8 cellular contexts compared by ENCODE assay signal in genomic region chr12:72271741-72272661, GRCh38. TPM values are rescaled to one million over a fixed set of nuclear protein-coding genes. Genes with fewer than 3 reads are reported as not detected.
DNase-seq lines count a peak whose midpoint lies in the region; ATAC-seq and TF ChIP-seq lines count a peak whose summit lies in the region.

TRHDE (plus strand) TSS chr12:72272370; CDS start chr12:72272644, 274 bp downstream.

- peaks cover 53% of the 10 kb centered on the region for H3K27me3 Mint-ChIP-seq in osteocyte (ENCODE audit: unreplicated experiment)

- POLR2A ChIA-PET in AG04450 (lab: Yijun Ruan, JAX), result interaction anchor here (0.6 to 2.0 kb wide), 11 partner anchors 17 to 1937 kb away, joined by 3 to 11 read pairs (median 4); no protein-coding TSS in a partner anchor

- H3K4me3 Mint-ChIP-seq in osteocyte (ENCODE audit: unreplicated experiment), result peak within 1 kb of the TSS; percentile 92

- no peaks in the 10 kb centered on the region for H3K36me3 ChIP-seq in H7 (replicated peaks; ENCODE audit: control insufficient read depth, insufficient read depth, low read length)

- no peaks in the 10 kb centered on the region for H3K36me3 Mint-ChIP-seq in osteocyte (ENCODE audit: unreplicated experiment)

- CTCF ChIA-PET in AG04450 (lab: Charles Lee), result interaction anchor here (0.6 to 3.2 kb wide), 10 partner anchors 8 to 272 kb away, joined by 3 to 22 read pairs (median 4); no protein-coding TSS in a partner anchor

- no peaks in the 10 kb centered on the region for H3K27me3 ChIP-seq in AG04450 (ENCODE audit: control insufficient read depth, insufficient read depth, low read length)
- H3K27me3 ChIP-seq in H7 (ENCODE audit: control insufficient read depth, insufficient read depth, low read length), result peaks cover 36% of the 10 kb centered on the region

- DNase-seq in AG04450 (ENCODE audit: low read depth, low spot score), result no peak
- peak; percentile 84 for DNase-seq in H7
- peak; percentile 78 for DNase-seq in Right ventricle myocardium inferior (ENCODE audit: missing footprints)
- peak; percentile 86 for DNase-seq in osteocyte (ENCODE audit: extremely low spot score, unreplicated experiment)
- no peak for DNase-seq in SW 1271 (lab: John Stamatoyannopoulos, UW)

- H3K4me1 Mint-ChIP-seq in osteocyte (ENCODE audit: unreplicated experiment), result peaks cover 18% of the 10 kb centered on the region

- TF ChIP-seq CTCF in AG04450 (IDR thresholded peaks at IDR 0.05; ENCODE audit: low read depth, low read length) (no peak; the same call in 1 of the 2 replicates), WI38 (IDR thresholded peaks at IDR 0.05; ENCODE audit: low read depth, low read length) (no peak), osteocyte (IDR thresholded peaks at IDR 0.05) (no peak)

- ATAC-seq in Right ventricle myocardium inferior (peak; percentile 68), HG03280 (IDR thresholded peaks at IDR 0.05; ENCODE audit: unreplicated experiment) (no peak), GM21825 (IDR thresholded peaks at IDR 0.05; ENCODE audit: unreplicated experiment) (no peak)

- H3K9me3 Mint-ChIP-seq in osteocyte (ENCODE audit: unreplicated experiment), result no peaks in the 10 kb centered on the region

- peak within 1 kb of the TSS; percentile 65 for H3K27ac Mint-ChIP-seq in osteocyte (ENCODE audit: unreplicated experiment)

- no peaks in the 10 kb centered on the region for H3K9me3 ChIP-seq in AG04450 (ENCODE audit: control insufficient read depth, insufficient read depth, low read length)

- peak within 1 kb of the TSS; percentile 94 for H3K4me3 ChIP-seq in AG04450 (ENCODE audit: low read depth, low read length)
- peak within 1 kb of the TSS; percentile 73 for H3K4me3 ChIP-seq in H7 (ENCODE audit: insufficient read depth, low read depth, low read length)
- H3K4me3 ChIP-seq in WI38 (ENCODE audit: low read depth, low read length), result peak within 1 kb of the TSS; percentile 73

- intact Hi-C loops in Right ventricle myocardium inferior (cut with DNase I), result no loop called here

- peak within 1 kb of the TSS; percentile 82 for H3K27ac ChIP-seq in AG04450 (ENCODE audit: low read depth, low read length)

RNA-seq across cellular contexts. Expression of gene TRHDE, which starts in this region (rescaled TPM):
- 71.1 and 90.7 TPM in 2 replicates for polyA plus RNA-seq in AG04450 (2011; rRNA removed)
- 88.5 and 155 TPM in 2 replicates for polyA minus RNA-seq in AG04450 (2011; rRNA and poly(A)+ RNA removed)
- 0.70 and 3.5 TPM in 2 replicates for total RNA-seq in H7 (2014; rRNA removed; shearing (Covaris generic))
- total RNA-seq in Right ventricle myocardium inferior (1.3 TPM), osteocyte (0.21 and 0.64 TPM in 2 replicates)

Comparison
In these comparisons a context has a peak if more than half of its experiments do, and no peak if none do; other contexts are left out.
1. Peak in DNase-seq in osteocyte; RNA of the gene not detected or under 1 TPM.
2. DNase-seq: peak in H7 (single experiment) and Right ventricle myocardium inferior (single experiment); none in AG04450 (single experiment) and SW 1271 (0 of 2).
3. Peak in every context shown above with its lines, with median percentiles within 50 percentile points of each other: H3K4me3 ChIP-seq.